ENCODE assay signal across 24 cellular contexts in genomic region chrY:12357204-12357603, GRCh38.
"Had no signal": no experiment of that assay in that cellular context is flagged by ENCODE, and none has a peak within 500 bp of the region (broad histone marks: within the 10 kb centered on the region; RNA-seq: fewer than 3 reads in every experiment).

No MANE protein-coding gene starts in this region.

- H3K9me3 ChIP-seq: neutrophil, pancreas, prostate gland, right lobe of liver, sigmoid colon, stomach, thoracic aorta, thyroid gland, tibial nerve, upper lobe of left lung, uterus had no signal

- H3K4me1 ChIP-seq: pancreas, prostate gland, right lobe of liver, sigmoid colon, stomach, thyroid gland, tibial nerve, upper lobe of left lung, uterus had no signal

- H3K27me3 ChIP-seq: neutrophil, pancreas, right lobe of liver, sigmoid colon, stomach, thyroid gland, tibial nerve, upper lobe of left lung, uterus had no signal

- H3K27ac ChIP-seq: neutrophil, pancreas, prostate gland, right lobe of liver, sigmoid colon, stomach, thoracic aorta, thyroid gland, tibial nerve, upper lobe of left lung, uterus had no signal

- H3K36me3 ChIP-seq: neutrophil, pancreas, prostate gland, right lobe of liver, sigmoid colon, stomach, thoracic aorta, thyroid gland, tibial nerve, upper lobe of left lung, uterus had no signal

- H3K4me3 ChIP-seq: pancreas, prostate gland, right lobe of liver, sigmoid colon, stomach, thoracic aorta, thyroid gland, tibial nerve, upper lobe of left lung, uterus had no signal

- DNase-seq: naive thymus-derived CD8-positive, alpha-beta T cell; nephron progenitor cell; nucleus accumbens; pancreas; right cardiac atrium; right lobe of liver; sigmoid colon; small intestine; stimulated activated CD4-positive, alpha-beta T cell treated with anti-CD3 and anti-CD28 coated beads, Interleukin-15, amount 100 ng/mL, for 24 hours; stimulated activated CD4-positive, alpha-beta T cell treated with anti-CD3 and anti-CD28 coated beads, Interleukin-2, amount 100 ng/mL, for 24 hours; stimulated activated CD4-positive, alpha-beta T cell treated with anti-CD3 and anti-CD28 coated beads, Interleukin-2, amount 100 ng/mL, for 48 hours; stimulated activated CD4-positive, alpha-beta T cell treated with anti-CD3 and anti-CD28 coated beads, Interleukin-4, amount 100 ng/mL, for 24 hours; stimulated activated naive B cell treated with anti-CD40 and anti-IgM and Interleukin-4, amounts not matched to agents 10 μg/mL and 1 μg/mL and 100 μg/mL, for 72 hours; stimulated activated naive CD4-positive, alpha-beta T cell treated with Interleukin-2 at 50 U/mL for 16 hours; stomach; thyroid gland; upper lobe of left lung; uterus had no signal

- ATAC-seq: naive thymus-derived CD8-positive, alpha-beta T cell; natural killer cell treated with Interleukin-12 subunit alpha and Interleukin-12 subunit beta and Interleukin-15 and Interleukin-18, amount 100 ng/mL, for 72 hours; pancreas; right cardiac atrium; right lobe of liver; stimulated activated effector memory CD8-positive, alpha-beta T cell treated with anti-CD3 and anti-CD28 coated beads, Interleukin-12 subunit alpha, Interleukin-12 subunit beta, amount 100 ng/mL, for 72 hours; stimulated activated naive B cell treated with anti-CD40 and anti-IgM and Interleukin-4, amounts not matched to agents 10 μg/mL and 1 μg/mL and 100 μg/mL, for 72 hours had no signal

- FAIRE-seq: pancreas, small intestine had no signal
